ENCODE assay signal across 19 cellular contexts in the genomic region with DNA sequence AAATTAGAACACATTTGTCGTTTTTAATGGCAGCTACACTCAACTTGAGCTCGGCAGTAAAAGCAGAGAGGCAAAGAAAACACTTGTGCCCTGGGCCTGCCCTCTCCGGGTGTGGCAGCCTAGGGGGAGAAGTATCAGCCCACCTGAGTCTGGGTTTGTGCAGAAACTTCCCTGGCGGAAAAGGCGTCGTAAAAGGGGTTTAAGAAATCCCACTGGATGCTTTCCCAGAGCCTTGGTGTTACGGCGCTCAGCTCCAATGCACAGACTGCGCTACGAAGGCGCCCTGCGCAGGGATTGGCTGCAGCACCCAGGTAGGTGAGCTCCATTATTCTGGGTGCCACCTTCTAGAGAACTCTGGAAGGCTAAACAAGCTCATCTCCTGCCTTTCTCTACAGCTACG.
"Had no signal": no experiment of that assay in that cellular context is flagged by ENCODE, and none has a peak within 500 bp of the region (broad histone marks: within the 10 kb centered on the region; RNA-seq: fewer than 3 reads in every experiment).

No MANE protein-coding gene starts in this region.

- H3K4me1 Mint-ChIP-seq: activated B cell treated with CpG ODN at 0.5 μM for 24 hours had no signal

- H3K9me3 ChIP-seq: left lung, mucosa of descending colon, prostate gland, tibial nerve had no signal

- DNase-seq: activated B cell treated with CpG ODN at 0.5 μM for 24 hours; activated CD4-positive, alpha-beta T cell treated with anti-CD3 and anti-CD28 coated beads, Interleukin-2, amount 50 U/mL, for 1 hour; activated effector memory CD4-positive, alpha-beta T cell treated with Interleukin-2 at 50 U/mL for 16 hours; activated naive CD4-positive, alpha-beta T cell treated with anti-CD3 and anti-CD28 coated beads, Interleukin-2, amount 50 U/mL, for 16 hours; activated T-cell treated with anti-CD3 and anti-CD28 coated beads, Interleukin-2, amount 50 U/mL, for 4 hours; islet precursor cell; mucosa of descending colon; naive thymus-derived CD8-positive, alpha-beta T cell; right cardiac atrium; stimulated activated CD4-positive, alpha-beta T cell treated with anti-CD3 and anti-CD28 coated beads, Interleukin-4, amount 100 ng/mL, for 4 hours; stimulated activated CD8-positive, alpha-beta memory T cell treated with anti-CD3 and anti-CD28 coated beads, Interleukin-4, amount 100 ng/mL, for 48 hours; stimulated activated naive CD4-positive, alpha-beta T cell treated with Interleukin-2 at 50 U/mL for 16 hours; substantia nigra had no signal

- H3K27me3 Mint-ChIP-seq: activated B cell treated with CpG ODN at 0.5 μM for 24 hours had no signal

- H3K27ac ChIP-seq: cardiac muscle cell, left lung, prostate gland had no signal

- H3K9me3 Mint-ChIP-seq: activated B cell treated with CpG ODN at 0.5 μM for 24 hours; activated T-cell treated with anti-CD3 and anti-CD28 coated beads, Interleukin-2, amount 50 U/mL, for 4 hours; naive thymus-derived CD8-positive, alpha-beta T cell had no signal

- H3K4me3 Mint-ChIP-seq: activated B cell treated with CpG ODN at 0.5 μM for 24 hours; activated T-cell treated with anti-CD3 and anti-CD28 coated beads, Interleukin-2, amount 50 U/mL, for 4 hours had no signal

- ATAC-seq: activated T-cell treated with anti-CD3 and anti-CD28 coated beads, Interleukin-2, amount 50 U/mL, for 4 hours; esophagus mucosa; left lung; mucosa of descending colon; naive thymus-derived CD8-positive, alpha-beta T cell; right cardiac atrium had no signal

- H3K36me3 Mint-ChIP-seq: naive thymus-derived CD8-positive, alpha-beta T cell had no signal

- H3K27ac Mint-ChIP-seq: activated B cell treated with CpG ODN at 0.5 μM for 24 hours had no signal

- H3K4me1 ChIP-seq: left lung, prostate gland had no signal

- H3K36me3 ChIP-seq: cardiac muscle cell, left lung, prostate gland, tibial nerve had no signal

- H3K27me3 ChIP-seq: cardiac muscle cell, left lung, tibial nerve had no signal

- H3K4me2 ChIP-seq: smooth muscle cell had no signal

- H3K4me3 ChIP-seq: cardiac muscle cell, left lung, mucosa of descending colon, prostate gland, smooth muscle cell, tibial nerve had no signal
